In genomic region chr4:136742330-136742729, GRCh38 we compare ENCODE assay signal across 2 cellular contexts.
TF ChIP-seq lines count a peak whose summit lies in the region.

No MANE protein-coding gene starts in this region.

TF ChIP-seq in SK-N-SH, 30 proteins besides CTCF, POLR2A, EP300 and RAD21 (continued from another document):
- no peak for TF ChIP-seq ZBTB33 (IDR thresholded peaks at IDR 0.05; ENCODE audit: borderline replicate concordance, low read depth)
- TF ChIP-seq NFIC (IDR thresholded peaks at IDR 0.05; ENCODE audit: borderline replicate concordance), result no peak
- TF ChIP-seq, protein P1, sequence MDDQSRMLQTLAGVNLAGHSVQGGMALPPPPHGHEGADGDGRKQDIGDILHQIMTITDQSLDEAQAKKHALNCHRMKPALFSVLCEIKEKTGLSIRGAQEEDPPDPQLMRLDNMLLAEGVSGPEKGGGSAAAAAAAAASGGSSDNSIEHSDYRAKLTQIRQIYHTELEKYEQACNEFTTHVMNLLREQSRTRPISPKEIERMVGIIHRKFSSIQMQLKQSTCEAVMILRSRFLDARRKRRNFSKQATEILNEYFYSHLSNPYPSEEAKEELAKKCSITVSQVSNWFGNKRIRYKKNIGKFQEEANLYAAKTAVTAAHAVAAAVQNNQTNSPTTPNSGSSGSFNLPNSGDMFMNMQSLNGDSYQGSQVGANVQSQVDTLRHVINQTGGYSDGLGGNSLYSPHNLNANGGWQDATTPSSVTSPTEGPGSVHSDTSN (IDR thresholded peaks at IDR 0.05), result no peak
- no peak for TF ChIP-seq FOXM1 (IDR thresholded peaks at IDR 0.05; ENCODE audit: low read depth)
- TF ChIP-seq JUND (IDR thresholded peaks at IDR 0.05), result no peak
- no peak for TF ChIP-seq SMC3 (IDR thresholded peaks at IDR 0.05; ENCODE audit: low read depth, low read length)
- no peak for TF ChIP-seq RXRA (IDR thresholded peaks at IDR 0.05; ENCODE audit: borderline replicate concordance, low read depth)

TF ChIP-seq in SK-N-SH treated with all-trans-retinoic acid at 6 μM for 48 hours, 23 proteins besides CTCF, POLR2A, EP300 and RAD21 (continued from another document):
- TF ChIP-seq TSHZ2 (CRISPR knock-in tag; IDR thresholded peaks at IDR 0.05) (no peak), CSDC2 (CRISPR knock-in tag; IDR thresholded peaks at IDR 0.05) (no peak), ZNF70 (CRISPR knock-in tag; IDR thresholded peaks at IDR 0.05) (no peak), ARNTL (CRISPR knock-in tag; IDR thresholded peaks at IDR 0.05; ENCODE audit: borderline replicate concordance, low read depth) (no peak), GLIS3 (CRISPR knock-in tag; IDR thresholded peaks at IDR 0.05) (no peak)
TF ChIP-seq in SK-N-SH treated with all-trans-retinoic acid at 6 μM for 48 hours: peak in this region for 0.
